Comparison of ENCODE assay signal across 1 cellular context in genomic region chr7:23074443-23075244, GRCh38.
A peak's percentile ranks its signal among the peaks of the same experiment; 100 is the strongest.
TF ChIP-seq lines count a peak whose summit lies in the region.

No MANE protein-coding gene starts in this region.

TF ChIP-seq in HepG2, 621 proteins besides CTCF, POLR2A, EP300 and RAD21 (continued from another document and continues in another):
- TF ChIP-seq, protein P1, sequence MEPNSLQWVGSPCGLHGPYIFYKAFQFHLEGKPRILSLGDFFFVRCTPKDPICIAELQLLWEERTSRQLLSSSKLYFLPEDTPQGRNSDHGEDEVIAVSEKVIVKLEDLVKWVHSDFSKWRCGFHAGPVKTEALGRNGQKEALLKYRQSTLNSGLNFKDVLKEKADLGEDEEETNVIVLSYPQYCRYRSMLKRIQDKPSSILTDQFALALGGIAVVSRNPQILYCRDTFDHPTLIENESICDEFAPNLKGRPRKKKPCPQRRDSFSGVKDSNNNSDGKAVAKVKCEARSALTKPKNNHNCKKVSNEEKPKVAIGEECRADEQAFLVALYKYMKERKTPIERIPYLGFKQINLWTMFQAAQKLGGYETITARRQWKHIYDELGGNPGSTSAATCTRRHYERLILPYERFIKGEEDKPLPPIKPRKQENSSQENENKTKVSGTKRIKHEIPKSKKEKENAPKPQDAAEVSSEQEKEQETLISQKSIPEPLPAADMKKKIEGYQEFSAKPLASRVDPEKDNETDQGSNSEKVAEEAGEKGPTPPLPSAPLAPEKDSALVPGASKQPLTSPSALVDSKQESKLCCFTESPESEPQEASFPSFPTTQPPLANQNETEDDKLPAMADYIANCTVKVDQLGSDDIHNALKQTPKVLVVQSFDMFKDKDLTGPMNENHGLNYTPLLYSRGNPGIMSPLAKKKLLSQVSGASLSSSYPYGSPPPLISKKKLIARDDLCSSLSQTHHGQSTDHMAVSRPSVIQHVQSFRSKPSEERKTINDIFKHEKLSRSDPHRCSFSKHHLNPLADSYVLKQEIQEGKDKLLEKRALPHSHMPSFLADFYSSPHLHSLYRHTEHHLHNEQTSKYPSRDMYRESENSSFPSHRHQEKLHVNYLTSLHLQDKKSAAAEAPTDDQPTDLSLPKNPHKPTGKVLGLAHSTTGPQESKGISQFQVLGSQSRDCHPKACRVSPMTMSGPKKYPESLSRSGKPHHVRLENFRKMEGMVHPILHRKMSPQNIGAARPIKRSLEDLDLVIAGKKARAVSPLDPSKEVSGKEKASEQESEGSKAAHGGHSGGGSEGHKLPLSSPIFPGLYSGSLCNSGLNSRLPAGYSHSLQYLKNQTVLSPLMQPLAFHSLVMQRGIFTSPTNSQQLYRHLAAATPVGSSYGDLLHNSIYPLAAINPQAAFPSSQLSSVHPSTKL (CRISPR knock-in tag; IDR thresholded peaks at IDR 0.05): peak; percentile 77
- TF ChIP-seq ZNF331 (CRISPR knock-in tag; IDR thresholded peaks at IDR 0.05) (no peak), ZBTB21 (CRISPR knock-in tag; IDR thresholded peaks at IDR 0.05) (no peak), SP5 (CRISPR knock-in tag; IDR thresholded peaks at IDR 0.05; ENCODE audit: borderline replicate concordance, low read depth) (peak; percentile 89), ISL2 (CRISPR knock-in tag; IDR thresholded peaks at IDR 0.05) (peak; percentile 54; the same call in 1 of the 2 replicates), ZNF646 (CRISPR knock-in tag; IDR thresholded peaks at IDR 0.05) (peak; percentile 72; the same call in 1 of the 2 replicates), MAFG (CRISPR knock-in tag; IDR thresholded peaks at IDR 0.05) (no peak), GATAD2A (CRISPR knock-in tag; IDR thresholded peaks at IDR 0.05) (0 out of 2 replicates have a peak, but pooled peaks have one; percentile 62), SOX13 (IDR thresholded peaks at IDR 0.05) (no peak), SOX13 (CRISPR knock-in tag; conservative IDR thresholded peaks at IDR 0.05 in 1 of 2, IDR thresholded peaks at IDR 0.05 in 1 of 2) (peak in 1 of 2 experiments; percentile 81; a peak in 2 of 4 replicates), ZMAT5 (CRISPR knock-in tag; IDR thresholded peaks at IDR 0.05; ENCODE audit: borderline replicate concordance, low read depth) (no peak), ZNF557 (CRISPR knock-in tag; IDR thresholded peaks at IDR 0.05) (no peak), SIX1 (CRISPR knock-in tag; IDR thresholded peaks at IDR 0.05; ENCODE audit: borderline replicate concordance) (peak; percentile 63; the same call in 1 of the 2 replicates), ZNF770 (CRISPR knock-in tag; IDR thresholded peaks at IDR 0.05) (no peak), MZF1 (CRISPR knock-in tag; IDR thresholded peaks at IDR 0.05; ENCODE audit: borderline replicate concordance) (no peak), THRA (CRISPR knock-in tag; IDR thresholded peaks at IDR 0.05; ENCODE audit: borderline replicate concordance) (no peak), FOXA1 (IDR thresholded peaks at IDR 0.05) (no peak), FOXA1 (CRISPR knock-in tag; IDR thresholded peaks at IDR 0.05) (peak; percentile 78), TAF15 (IDR thresholded peaks at IDR 0.05; ENCODE audit: low read depth, low read length, poor library complexity, severe bottlenecking) (no peak), NR2F2 (IDR thresholded peaks at IDR 0.05; ENCODE audit: borderline replicate concordance, low read depth) (peak; percentile 68), ZNF678 (CRISPR knock-in tag; IDR thresholded peaks at IDR 0.05) (no peak), HDAC2 (CRISPR knock-in tag; IDR thresholded peaks at IDR 0.05) (0 out of 2 replicates have a peak, but pooled peaks have one; percentile 25), SOX6 (IDR thresholded peaks at IDR 0.05) (no peak), SOX6 (CRISPR knock-in tag; IDR thresholded peaks at IDR 0.05) (peak; percentile 65; the same call in 1 of the 2 replicates), PAXIP1 (CRISPR knock-in tag; conservative IDR thresholded peaks at IDR 0.05) (0 out of 2 replicates have a peak, but pooled peaks have one; percentile 25), SOX5 (CRISPR knock-in tag; IDR thresholded peaks at IDR 0.05; ENCODE audit: borderline replicate concordance) (peak; percentile 48; the same call in 1 of the 2 replicates), RXRB (CRISPR knock-in tag; IDR thresholded peaks at IDR 0.05; ENCODE audit: borderline replicate concordance) (0 out of 2 replicates have a peak, but pooled peaks have one; percentile 18), FOXA3 (CRISPR knock-in tag; IDR thresholded peaks at IDR 0.05) (peak; percentile 76)
- TF ChIP-seq, protein P2, sequence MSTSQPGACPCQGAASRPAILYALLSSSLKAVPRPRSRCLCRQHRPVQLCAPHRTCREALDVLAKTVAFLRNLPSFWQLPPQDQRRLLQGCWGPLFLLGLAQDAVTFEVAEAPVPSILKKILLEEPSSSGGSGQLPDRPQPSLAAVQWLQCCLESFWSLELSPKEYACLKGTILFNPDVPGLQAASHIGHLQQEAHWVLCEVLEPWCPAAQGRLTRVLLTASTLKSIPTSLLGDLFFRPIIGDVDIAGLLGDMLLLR (CRISPR knock-in tag; IDR thresholded peaks at IDR 0.05): no peak
- TF ChIP-seq, protein P3, sequence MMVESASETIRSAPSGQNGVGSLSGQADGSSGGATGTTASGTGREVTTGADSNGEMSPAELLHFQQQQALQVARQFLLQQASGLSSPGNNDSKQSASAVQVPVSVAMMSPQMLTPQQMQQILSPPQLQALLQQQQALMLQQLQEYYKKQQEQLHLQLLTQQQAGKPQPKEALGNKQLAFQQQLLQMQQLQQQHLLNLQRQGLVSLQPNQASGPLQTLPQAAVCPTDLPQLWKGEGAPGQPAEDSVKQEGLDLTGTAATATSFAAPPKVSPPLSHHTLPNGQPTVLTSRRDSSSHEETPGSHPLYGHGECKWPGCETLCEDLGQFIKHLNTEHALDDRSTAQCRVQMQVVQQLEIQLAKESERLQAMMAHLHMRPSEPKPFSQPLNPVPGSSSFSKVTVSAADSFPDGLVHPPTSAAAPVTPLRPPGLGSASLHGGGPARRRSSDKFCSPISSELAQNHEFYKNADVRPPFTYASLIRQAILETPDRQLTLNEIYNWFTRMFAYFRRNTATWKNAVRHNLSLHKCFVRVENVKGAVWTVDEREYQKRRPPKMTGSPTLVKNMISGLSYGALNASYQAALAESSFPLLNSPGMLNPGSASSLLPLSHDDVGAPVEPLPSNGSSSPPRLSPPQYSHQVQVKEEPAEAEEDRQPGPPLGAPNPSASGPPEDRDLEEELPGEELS (CRISPR knock-in tag; IDR thresholded peaks at IDR 0.05): 0 out of 2 replicates have a peak, but pooled peaks have one; percentile 29
